ENCODE assay signal across 9 cellular contexts in the genomic region with DNA sequence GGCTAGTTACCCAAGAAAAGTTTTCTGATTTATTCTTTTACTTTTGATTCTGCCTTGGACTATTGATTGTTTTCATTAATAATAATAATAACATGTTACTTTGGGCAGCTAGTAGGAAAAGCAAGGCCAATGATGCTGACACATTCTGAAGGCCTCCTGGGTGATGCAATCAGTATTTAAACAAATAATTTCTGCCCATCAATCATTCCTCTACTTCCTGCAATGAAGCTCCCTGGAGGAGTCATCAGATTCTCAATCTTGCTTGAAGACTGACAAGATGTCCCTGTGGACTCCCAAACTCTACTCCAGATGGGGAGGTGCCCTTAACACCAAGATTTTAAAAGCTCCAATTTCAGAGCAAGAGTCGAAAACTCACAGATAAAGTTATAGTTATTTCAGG. TPM values are rescaled to one million over a fixed set of nuclear protein-coding genes. Genes with fewer than 3 reads are reported as not detected.
DNase-seq lines count a peak whose midpoint lies in the region; ATAC-seq lines count a peak whose summit lies in the region.
"Had no signal": no experiment of that assay in that cellular context is flagged by ENCODE, and none has a peak within 500 bp of the region (broad histone marks: within the 10 kb centered on the region; RNA-seq: fewer than 3 reads in every experiment).

A gene with protein sequence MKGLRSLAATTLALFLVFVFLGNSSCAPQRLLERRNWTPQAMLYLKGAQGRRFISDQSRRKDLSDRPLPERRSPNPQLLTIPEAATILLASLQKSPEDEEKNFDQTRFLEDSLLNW (plus strand): TSS at position 244 of the 400 bp plus-strand sequence. CDS start 177 bp downstream, outside the sequence.

- peaks cover 0 to 10% (median 4%) of the 10 kb centered on the region in 4 donors for H3K4me1 Mint-ChIP-seq in CD4-positive, CD25-positive, alpha-beta regulatory T cell
- peaks cover 0 to 10% (median 4%) of the 10 kb centered on the region in 3 donors for H3K4me1 Mint-ChIP-seq in naive B cell

- H3K4me3 ChIP-seq in CD4-positive, CD25-positive, alpha-beta regulatory T cell (ENCODE audit: low read depth, low read length): peak within 1 kb of the TSS; percentile 60
- peak within 1 kb of the TSS; percentile 67 for H3K4me3 ChIP-seq in ectodermal cell (ENCODE audit: insufficient read depth, low read depth, low read length)

- H3K4me3 Mint-ChIP-seq in CD4-positive, CD25-positive, alpha-beta regulatory T cell: peak within 1 kb of the TSS; percentile 64 to 87 (median 85)
- H3K4me3 Mint-ChIP-seq in naive B cell: peak within 1 kb of the TSS; percentile 76 to 92 (median 86)

- H3K9me3 ChIP-seq in CD4-positive, CD25-positive, alpha-beta regulatory T cell (ENCODE audit: control insufficient read depth in 2 of 2, low read length in 2 of 2): no peaks in the 10 kb centered on the region
- no peaks in the 10 kb centered on the region for H3K9me3 ChIP-seq in ectodermal cell (ENCODE audit: control insufficient read depth, low read length)

- H3K27ac Mint-ChIP-seq in CD4-positive, CD25-positive, alpha-beta regulatory T cell: peak within 1 kb of the TSS in 1 of 3 donors; percentile 45
- H3K27ac Mint-ChIP-seq in naive B cell: peak within 1 kb of the TSS in 1 of 6 donors; percentile 11

- no peaks in the 10 kb centered on the region for H3K36me3 ChIP-seq in CD4-positive, CD25-positive, alpha-beta regulatory T cell (ENCODE audit: control insufficient read depth, insufficient read depth, low read length)
- no peaks in the 10 kb centered on the region for H3K36me3 ChIP-seq in ectodermal cell (ENCODE audit: control insufficient read depth, insufficient read depth, low read length)

- H3K27me3 ChIP-seq in CD4-positive, CD25-positive, alpha-beta regulatory T cell (ENCODE audit: control insufficient read depth, insufficient read depth, low read length): peaks cover 18% of the 10 kb centered on the region
- H3K27me3 ChIP-seq in ectodermal cell (ENCODE audit: control insufficient read depth, insufficient read depth, low read length, poor library complexity, severe bottlenecking): peaks cover 47% of the 10 kb centered on the region

- no peak within 1 kb of the TSS for H3K27ac ChIP-seq in CD4-positive, CD25-positive, alpha-beta regulatory T cell (ENCODE audit: insufficient read depth, low read length, poor library complexity, severe bottlenecking)
- H3K27ac ChIP-seq in ectodermal cell (ENCODE audit: insufficient read depth, low read depth, low read length, poor library complexity, severe bottlenecking): no peak within 1 kb of the TSS

- DNase-seq in CD4-positive, CD25-positive, alpha-beta regulatory T cell: no peak
- peak; percentile 24 for DNase-seq in M059J (ENCODE audit: low read depth)
- DNase-seq in naive B cell: no peak
- no peak for DNase-seq in central memory CD4-positive, alpha-beta T cell
- DNase-seq: NCI-H526 treated with DMSO at 0.1 percent for 48 hours had no signal

- H3K9me3 Mint-ChIP-seq in CD4-positive, CD25-positive, alpha-beta regulatory T cell: peaks cover 0 to 4% (median 1%) of the 10 kb centered on the region in 7 donors
- H3K9me3 Mint-ChIP-seq in naive B cell: peaks cover 0 to 10% (median 3%) of the 10 kb centered on the region in 7 donors

- H3K36me3 Mint-ChIP-seq in CD4-positive, CD25-positive, alpha-beta regulatory T cell: no peaks in the 10 kb centered on the region
- H3K36me3 Mint-ChIP-seq in naive B cell: no peaks in the 10 kb centered on the region

- H3K27me3 Mint-ChIP-seq in CD4-positive, CD25-positive, alpha-beta regulatory T cell: peaks cover 29% of the 10 kb centered on the region
- H3K27me3 Mint-ChIP-seq in naive B cell: peaks cover 22 to 29% (median 25%) of the 10 kb centered on the region in 3 donors

- peaks cover 16% of the 10 kb centered on the region for H3K4me1 ChIP-seq in CD4-positive, CD25-positive, alpha-beta regulatory T cell (ENCODE audit: control insufficient read depth, insufficient read depth, low read length, poor library complexity, severe bottlenecking)
- no peaks in the 10 kb centered on the region for H3K4me1 ChIP-seq in ectodermal cell (ENCODE audit: control insufficient read depth, insufficient read depth, low read length)

- no peak for ATAC-seq in CD4-positive, CD25-positive, alpha-beta regulatory T cell (ENCODE audit: low read depth in 2 of 2)
- ATAC-seq in naive B cell (ENCODE audit: low read depth in 2 of 2) (no peak), HG02870 (IDR thresholded peaks at IDR 0.05; ENCODE audit: unreplicated experiment) (no peak), HG03045 (IDR thresholded peaks at IDR 0.05; ENCODE audit: unreplicated experiment) (no peak), HG03457 (IDR thresholded peaks at IDR 0.05; ENCODE audit: unreplicated experiment) (no peak)

- WGBS in ectodermal cell, 2 experiments: 80% methylated on average over 1 of the region's 1 CpG; no CpG with 5 or more reads in 1 of the 2 experiments

RNA-seq across cellular contexts. Expression of the gene that starts here (rescaled TPM):
- 0.76 TPM for total RNA-seq in CD4-positive, CD25-positive, alpha-beta regulatory T cell
- polyA plus RNA-seq in CD4-positive, CD25-positive, alpha-beta regulatory T cell: under 1 TPM in 3 of 4 donors, not detected in 1; 0.09 to 0.59 (median 0.17) TPM
- total RNA-seq in M059J (2014; rRNA removed; shearing (Covaris generic)): 0.39 and 0.47 TPM in 2 replicates
- polyA plus RNA-seq in ectodermal cell (2013, experiment 1 of 4): 0.98 TPM
- 1.2 TPM for polyA plus RNA-seq in ectodermal cell (2013, experiment 2 of 4)
- polyA plus RNA-seq in ectodermal cell (2013, experiment 3 of 4): 2.7 TPM
- polyA plus RNA-seq in ectodermal cell (2013, experiment 4 of 4): 2.1 TPM
- polyA plus RNA-seq in naive B cell (ENCODE audit: low read depth in 6 of 6): under 1 TPM in 3 of 6 donors, not detected in 3; 0.47 to 0.65 (median 0.65) TPM

Comparison
In these comparisons a context has a peak if more than half of its experiments do, and no peak if none do; other contexts are left out.
1. Peak in DNase-seq in M059J; RNA of the gene not detected or under 1 TPM.